In the genomic region with DNA sequence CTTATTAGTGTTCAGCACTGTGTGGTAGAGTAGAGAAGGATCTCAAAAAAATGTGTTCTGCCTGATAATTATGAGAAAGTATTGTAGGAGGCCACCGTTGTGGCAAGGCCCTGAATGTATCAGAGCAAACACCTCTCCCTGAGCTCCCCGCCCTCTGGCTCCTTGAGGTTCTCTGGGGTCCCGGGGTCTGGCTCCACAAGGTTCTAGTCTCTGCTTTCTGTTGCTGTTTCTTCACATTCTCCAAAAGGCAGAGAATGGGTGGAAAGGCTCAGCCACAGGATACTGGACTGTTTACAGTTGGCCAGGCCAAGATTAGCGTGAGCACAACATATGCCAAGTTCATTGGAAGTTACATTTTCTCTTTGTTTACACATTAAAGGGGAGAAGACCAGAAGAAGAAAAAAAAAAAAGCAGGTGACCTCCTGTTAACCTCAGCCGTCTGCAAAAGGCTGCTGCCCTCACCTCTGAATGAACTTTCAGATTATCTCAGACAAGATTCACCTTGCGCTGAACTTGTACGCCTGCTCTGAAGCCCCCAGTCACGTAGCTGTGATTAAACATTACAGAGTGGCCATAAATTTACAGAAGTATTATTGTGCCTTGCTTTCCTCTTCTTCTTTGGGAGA, we compare ENCODE assay signal across 1 cellular context.
TF ChIP-seq lines count a peak whose summit lies in the region.

No MANE protein-coding gene starts in this region.

TF ChIP-seq in GM12878, 131 proteins besides CTCF, POLR2A, EP300 and RAD21 (continued from another document):
- TF ChIP-seq, protein P1, sequence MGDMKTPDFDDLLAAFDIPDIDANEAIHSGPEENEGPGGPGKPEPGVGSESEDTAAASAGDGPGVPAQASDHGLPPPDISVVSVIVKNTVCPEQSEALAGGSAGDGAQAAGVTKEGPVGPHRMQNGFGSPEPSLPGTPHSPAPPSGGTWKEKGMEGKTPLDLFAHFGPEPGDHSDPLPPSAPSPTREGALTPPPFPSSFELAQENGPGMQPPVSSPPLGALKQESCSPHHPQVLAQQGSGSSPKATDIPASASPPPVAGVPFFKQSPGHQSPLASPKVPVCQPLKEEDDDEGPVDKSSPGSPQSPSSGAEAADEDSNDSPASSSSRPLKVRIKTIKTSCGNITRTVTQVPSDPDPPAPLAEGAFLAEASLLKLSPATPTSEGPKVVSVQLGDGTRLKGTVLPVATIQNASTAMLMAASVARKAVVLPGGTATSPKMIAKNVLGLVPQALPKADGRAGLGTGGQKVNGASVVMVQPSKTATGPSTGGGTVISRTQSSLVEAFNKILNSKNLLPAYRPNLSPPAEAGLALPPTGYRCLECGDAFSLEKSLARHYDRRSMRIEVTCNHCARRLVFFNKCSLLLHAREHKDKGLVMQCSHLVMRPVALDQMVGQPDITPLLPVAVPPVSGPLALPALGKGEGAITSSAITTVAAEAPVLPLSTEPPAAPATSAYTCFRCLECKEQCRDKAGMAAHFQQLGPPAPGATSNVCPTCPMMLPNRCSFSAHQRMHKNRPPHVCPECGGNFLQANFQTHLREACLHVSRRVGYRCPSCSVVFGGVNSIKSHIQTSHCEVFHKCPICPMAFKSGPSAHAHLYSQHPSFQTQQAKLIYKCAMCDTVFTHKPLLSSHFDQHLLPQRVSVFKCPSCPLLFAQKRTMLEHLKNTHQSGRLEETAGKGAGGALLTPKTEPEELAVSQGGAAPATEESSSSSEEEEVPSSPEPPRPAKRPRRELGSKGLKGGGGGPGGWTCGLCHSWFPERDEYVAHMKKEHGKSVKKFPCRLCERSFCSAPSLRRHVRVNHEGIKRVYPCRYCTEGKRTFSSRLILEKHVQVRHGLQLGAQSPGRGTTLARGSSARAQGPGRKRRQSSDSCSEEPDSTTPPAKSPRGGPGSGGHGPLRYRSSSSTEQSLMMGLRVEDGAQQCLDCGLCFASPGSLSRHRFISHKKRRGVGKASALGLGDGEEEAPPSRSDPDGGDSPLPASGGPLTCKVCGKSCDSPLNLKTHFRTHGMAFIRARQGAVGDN (IDR thresholded peaks at IDR 0.05) = no peak
- no peak for TF ChIP-seq JUNB (IDR thresholded peaks at IDR 0.05)
- peak; percentile 37; the same call in 1 of the 2 replicates for TF ChIP-seq RUNX3 (IDR thresholded peaks at IDR 0.05; ENCODE audit: low read length)
- TF ChIP-seq TCF3 (IDR thresholded peaks at IDR 0.05; ENCODE audit: borderline replicate concordance, insufficient read depth, low read depth, low read length) = no peak
- peak; percentile 35 to 43; a peak in 1 of 4 replicates for TF ChIP-seq BHLHE40 (IDR thresholded peaks at IDR 0.05; ENCODE audit: borderline replicate concordance in 1 of 2, low read depth in 2 of 2, low read length in 1 of 2)
- TF ChIP-seq, protein P2, sequence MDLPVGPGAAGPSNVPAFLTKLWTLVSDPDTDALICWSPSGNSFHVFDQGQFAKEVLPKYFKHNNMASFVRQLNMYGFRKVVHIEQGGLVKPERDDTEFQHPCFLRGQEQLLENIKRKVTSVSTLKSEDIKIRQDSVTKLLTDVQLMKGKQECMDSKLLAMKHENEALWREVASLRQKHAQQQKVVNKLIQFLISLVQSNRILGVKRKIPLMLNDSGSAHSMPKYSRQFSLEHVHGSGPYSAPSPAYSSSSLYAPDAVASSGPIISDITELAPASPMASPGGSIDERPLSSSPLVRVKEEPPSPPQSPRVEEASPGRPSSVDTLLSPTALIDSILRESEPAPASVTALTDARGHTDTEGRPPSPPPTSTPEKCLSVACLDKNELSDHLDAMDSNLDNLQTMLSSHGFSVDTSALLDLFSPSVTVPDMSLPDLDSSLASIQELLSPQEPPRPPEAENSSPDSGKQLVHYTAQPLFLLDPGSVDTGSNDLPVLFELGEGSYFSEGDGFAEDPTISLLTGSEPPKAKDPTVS (IDR thresholded peaks at IDR 0.05; ENCODE audit: low read depth, low read length) = no peak
- TF ChIP-seq MAX (IDR thresholded peaks at IDR 0.05; ENCODE audit: low read depth, low read length) = no peak
- TF ChIP-seq, protein P3, sequence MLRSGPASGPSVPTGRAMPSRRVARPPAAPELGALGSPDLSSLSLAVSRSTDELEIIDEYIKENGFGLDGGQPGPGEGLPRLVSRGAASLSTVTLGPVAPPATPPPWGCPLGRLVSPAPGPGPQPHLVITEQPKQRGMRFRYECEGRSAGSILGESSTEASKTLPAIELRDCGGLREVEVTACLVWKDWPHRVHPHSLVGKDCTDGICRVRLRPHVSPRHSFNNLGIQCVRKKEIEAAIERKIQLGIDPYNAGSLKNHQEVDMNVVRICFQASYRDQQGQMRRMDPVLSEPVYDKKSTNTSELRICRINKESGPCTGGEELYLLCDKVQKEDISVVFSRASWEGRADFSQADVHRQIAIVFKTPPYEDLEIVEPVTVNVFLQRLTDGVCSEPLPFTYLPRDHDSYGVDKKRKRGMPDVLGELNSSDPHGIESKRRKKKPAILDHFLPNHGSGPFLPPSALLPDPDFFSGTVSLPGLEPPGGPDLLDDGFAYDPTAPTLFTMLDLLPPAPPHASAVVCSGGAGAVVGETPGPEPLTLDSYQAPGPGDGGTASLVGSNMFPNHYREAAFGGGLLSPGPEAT (IDR thresholded peaks at IDR 0.05; ENCODE audit: low read depth) = 0 out of 2 replicates have a peak, but pooled peaks have one; percentile 27
- peak; percentile 56 for TF ChIP-seq NR2F1 (conservative IDR thresholded peaks at IDR 0.05)
- TF ChIP-seq SUZ12 (IDR thresholded peaks at IDR 0.05; ENCODE audit: unreplicated experiment) = no peak
- TF ChIP-seq, protein P4, sequence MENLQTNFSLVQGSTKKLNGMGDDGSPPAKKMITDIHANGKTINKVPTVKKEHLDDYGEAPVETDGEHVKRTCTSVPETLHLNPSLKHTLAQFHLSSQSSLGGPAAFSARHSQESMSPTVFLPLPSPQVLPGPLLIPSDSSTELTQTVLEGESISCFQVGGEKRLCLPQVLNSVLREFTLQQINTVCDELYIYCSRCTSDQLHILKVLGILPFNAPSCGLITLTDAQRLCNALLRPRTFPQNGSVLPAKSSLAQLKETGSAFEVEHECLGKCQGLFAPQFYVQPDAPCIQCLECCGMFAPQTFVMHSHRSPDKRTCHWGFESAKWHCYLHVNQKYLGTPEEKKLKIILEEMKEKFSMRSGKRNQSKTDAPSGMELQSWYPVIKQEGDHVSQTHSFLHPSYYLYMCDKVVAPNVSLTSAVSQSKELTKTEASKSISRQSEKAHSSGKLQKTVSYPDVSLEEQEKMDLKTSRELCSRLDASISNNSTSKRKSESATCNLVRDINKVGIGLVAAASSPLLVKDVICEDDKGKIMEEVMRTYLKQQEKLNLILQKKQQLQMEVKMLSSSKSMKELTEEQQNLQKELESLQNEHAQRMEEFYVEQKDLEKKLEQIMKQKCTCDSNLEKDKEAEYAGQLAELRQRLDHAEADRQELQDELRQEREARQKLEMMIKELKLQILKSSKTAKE (IDR thresholded peaks at IDR 0.05; ENCODE audit: low read depth, poor library complexity, severe bottlenecking) = peak; percentile 88
- TF ChIP-seq DPF2 (IDR thresholded peaks at IDR 0.05) = no peak
- TF ChIP-seq SIX5 (IDR thresholded peaks at IDR 0.05; ENCODE audit: low read depth, low read length, severe bottlenecking) = no peak
- no peak for TF ChIP-seq GABPA (IDR thresholded peaks at IDR 0.05; ENCODE audit: low read depth)
- TF ChIP-seq ZNF274 (IDR thresholded peaks at IDR 0.05; ENCODE audit: insufficient read depth, insufficient read length) = no peak
TF ChIP-seq in GM12878: peak in this region for 6.
